In genomic region chr7:40134428-40135423, GRCh38 we compare ENCODE assay signal across 8 cellular contexts. TPM values are rescaled to one million over a fixed set of nuclear protein-coding genes. Genes with fewer than 3 reads are reported as not detected.
A peak's percentile ranks its signal among the peaks of the same experiment; 100 is the strongest.
DNase-seq lines count a peak whose midpoint lies in the region; ATAC-seq and TF ChIP-seq lines count a peak whose summit lies in the region.

TSS of gene MPLKIP (minus strand) at chr7:40134622. CDS start at chr7:40134567, 55 bp downstream.
TSS of gene SUGCT (plus strand) at chr7:40135005.

- DNase-seq in CD4-positive, alpha-beta T cell, result peak; percentile 77 to 87 (median 80)
- peak; percentile 91 for DNase-seq in NCI-H69 (lab: John Stamatoyannopoulos, UW)
- DNase-seq in activated CD4-positive, alpha-beta T cell treated with anti-CD3 and anti-CD28 coated beads, Interleukin-2, amount 50 U/mL, for 48 hours, result peak; percentile 86 to 87
- DNase-seq in dorsolateral prefrontal cortex, result peak; percentile 67 to 91 (median 80)
- DNase-seq in lower leg skin (ENCODE audit: low spot score in 2 of 2), result peak; percentile 81 to 96
- DNase-seq in stimulated activated CD4-positive, alpha-beta T cell treated with anti-CD3 and anti-CD28 coated beads, Interleukin-4, amount 100 ng/mL, for 4 hours, result peak; percentile 77 to 79

- intact Hi-C loops in CD4-positive, alpha-beta T cell (cut with DNase I, micrococcal nuclease), result loop anchor here (1.0 to 10.0 kb wide), 7 partner anchors 184 to 1220 kb away; partner anchors contain the start of genes CDK13 (in 1 of the 2) and YAE1 (in 1 of the 2)
- intact Hi-C loops in dorsolateral prefrontal cortex (cut with DNase I), result loop anchor here (1.0 to 10.0 kb wide), 5 partner anchors 184 to 510 kb away; partner anchors contain the start of genes CDK13 (in 1 of the 2) and RALA (in 1 of the 2)
- intact Hi-C loops in lower leg skin (cut with DNase I; ENCODE audit: low total_unique reads), result no loop called here

- 1% methylated on average over 54 to 82 of the region's 90 CpGs for WGBS in lower leg skin, 2 donors

- POLR2A ChIA-PET in CD4-positive, alpha-beta T cell (lab: Charles Lee), result interaction anchor here (0.7 to 2.9 kb wide), 11 partner anchors 9 to 1226 kb away, joined by 3 to 41 read pairs (median 4); partner anchors contain the start of genes CDK13 and VPS41

- H3K36me3 Mint-ChIP-seq in CD4-positive, alpha-beta T cell (ENCODE audit: low read depth), result peaks cover 23% of the 10 kb centered on the region

- no peaks in the 10 kb centered on the region for H3K9me3 ChIP-seq in CD4-positive, alpha-beta T cell (ENCODE audit: control insufficient read depth, low read length)

- no peak for TF ChIP-seq POLR2A in lower leg skin (IDR thresholded peaks at IDR 0.05)

- CTCF ChIA-PET in CD4-positive, alpha-beta T cell (lab: Charles Lee), result interaction anchor here (0.7 to 2.0 kb wide), 19 partner anchors 8 to 1226 kb away, joined by 3 to 17 read pairs (median 3); partner anchors contain the start of genes CDK13, RALA, VPS41 and YAE1

- peaks cover 3% of the 10 kb centered on the region for H3K27me3 Mint-ChIP-seq in CD4-positive, alpha-beta T cell

- peaks cover 43% of the 10 kb centered on the region for H3K4me1 Mint-ChIP-seq in CD4-positive, alpha-beta T cell (ENCODE audit: low read depth)

- H3K27ac ChIP-seq in CD4-positive, alpha-beta T cell (ENCODE audit: low read depth, low read length), result peak within 1 kb of the TSS; percentile 89
- H3K27ac ChIP-seq in dorsolateral prefrontal cortex, result peak within 1 kb of the TSS; percentile 60 to 97 (median 92)

- peak within 1 kb of the TSS; percentile 73 to 99 (median 91) for H3K4me3 ChIP-seq in dorsolateral prefrontal cortex
- peak within 1 kb of the TSS; percentile 93 for H3K4me3 ChIP-seq in lower leg skin (ENCODE audit: low read depth, poor library complexity, severe bottlenecking)

- H3K27me3 ChIP-seq in CD4-positive, alpha-beta T cell (ENCODE audit: control insufficient read depth, insufficient read depth, low read length), result no peaks in the 10 kb centered on the region
- H3K27me3 ChIP-seq in dorsolateral prefrontal cortex, result no peaks in the 10 kb centered on the region

- peak; percentile 95 for TF ChIP-seq CTCF in CD4-positive, alpha-beta T cell (IDR thresholded peaks at IDR 0.05)
- TF ChIP-seq CTCF in dorsolateral prefrontal cortex (IDR thresholded peaks at IDR 0.05 in 54 of 56, conservative IDR thresholded peaks at IDR 0.05 in 2 of 56; ENCODE audit: low read depth in 1 of 56, partially characterized antibody in 56 of 56), result peak; percentile 77 to 99 (median 94)
- TF ChIP-seq CTCF in lower leg skin (IDR thresholded peaks at IDR 0.05), result peak in 1 of 3 donors; percentile 50

- H3K27ac Mint-ChIP-seq in CD4-positive, alpha-beta T cell, result peak within 1 kb of the TSS; percentile 97

- peak; percentile 89 for ATAC-seq in CD4-positive, alpha-beta T cell (ENCODE audit: poor library complexity)
- ATAC-seq in GM19395 (IDR thresholded peaks at IDR 0.05; ENCODE audit: unreplicated experiment) (peak; percentile 92), HG03558 (IDR thresholded peaks at IDR 0.05; ENCODE audit: extremely low read depth, unreplicated experiment) (peak; percentile 57)

- no peaks in the 10 kb centered on the region for H3K9me3 Mint-ChIP-seq in CD4-positive, alpha-beta T cell

- H3K4me3 Mint-ChIP-seq in CD4-positive, alpha-beta T cell, result peak within 1 kb of the TSS; percentile 100

RNA-seq across cellular contexts. Expression of gene MPLKIP, which starts in this region (rescaled TPM):
- 10 to 100 TPM; 14.3 to 14.9 TPM for total RNA-seq in CD4-positive, alpha-beta T cell
- 10 to 100 TPM; 15.8 to 40.1 (median 27.3) TPM for total RNA-seq in dorsolateral prefrontal cortex
- 10 to 100 TPM; 41.3 to 78.0 (median 50.3) TPM for total RNA-seq in lower leg skin

RNA-seq across cellular contexts. Expression of gene SUGCT, which starts in this region (rescaled TPM):
- 1 to 10 TPM in 1 of 2 experiments, under 1 TPM in 1; 0.95 to 1.2 TPM for total RNA-seq in CD4-positive, alpha-beta T cell
- total RNA-seq in dorsolateral prefrontal cortex (10 to 100 TPM in 1 of 120 experiments, 1 to 10 TPM in 119; 1.4 to 11.5 (median 3.3) TPM), lower leg skin (1 to 10 TPM in 1 of 4 donors, under 1 TPM in 2, not detected in 1; 0.49 to 1.6 (median 0.59) TPM)

Comparison
In these comparisons a context has a peak if more than half of its experiments do, and no peak if none do; other contexts are left out.
1. Peak in every context shown above with its lines: DNase-seq, ATAC-seq, H3K4me3 ChIP-seq and H3K27ac ChIP-seq.